Comparison of ENCODE assay signal across 1 cellular context in the genomic region with DNA sequence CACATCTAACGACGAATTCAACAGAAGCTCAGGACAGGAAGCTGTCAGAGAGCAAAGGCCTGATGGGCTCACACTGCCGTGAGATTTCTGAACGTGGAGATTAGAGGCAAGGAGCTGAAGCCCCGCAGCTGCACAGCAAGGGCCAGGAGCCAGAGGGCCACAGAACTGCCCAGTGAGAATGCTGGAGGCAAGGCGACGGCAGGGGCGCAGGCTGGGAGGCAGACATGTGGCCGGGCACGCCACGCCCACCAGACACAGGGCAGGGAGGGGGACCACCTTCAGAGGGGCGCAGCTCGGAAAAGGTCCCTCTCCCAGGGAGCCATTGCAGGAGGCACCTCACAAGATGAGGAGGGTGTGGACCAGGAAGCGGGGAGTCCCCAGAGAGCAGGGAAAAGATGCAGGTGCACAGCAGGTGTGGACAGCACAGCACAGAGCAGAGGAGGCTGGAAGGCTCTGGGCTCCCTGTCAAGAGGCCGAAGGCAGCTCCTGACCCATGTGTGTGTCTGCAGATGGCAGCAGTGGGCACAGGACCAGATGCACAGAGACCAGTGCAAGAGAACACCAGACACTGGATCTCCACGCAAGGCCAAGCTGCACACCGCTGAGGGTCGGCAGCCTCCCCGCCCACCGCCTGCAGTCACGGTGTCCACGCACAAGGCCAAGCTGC.
TF ChIP-seq lines count a peak whose summit lies in the region.

No MANE protein-coding gene starts in this region.

TF ChIP-seq in SK-N-SH, 30 proteins besides CTCF, POLR2A, EP300 and RAD21 (continued from another document):
- TF ChIP-seq, protein P1, sequence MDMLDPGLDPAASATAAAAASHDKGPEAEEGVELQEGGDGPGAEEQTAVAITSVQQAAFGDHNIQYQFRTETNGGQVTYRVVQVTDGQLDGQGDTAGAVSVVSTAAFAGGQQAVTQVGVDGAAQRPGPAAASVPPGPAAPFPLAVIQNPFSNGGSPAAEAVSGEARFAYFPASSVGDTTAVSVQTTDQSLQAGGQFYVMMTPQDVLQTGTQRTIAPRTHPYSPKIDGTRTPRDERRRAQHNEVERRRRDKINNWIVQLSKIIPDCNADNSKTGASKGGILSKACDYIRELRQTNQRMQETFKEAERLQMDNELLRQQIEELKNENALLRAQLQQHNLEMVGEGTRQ (IDR thresholded peaks at IDR 0.05; ENCODE audit: borderline replicate concordance, low read depth, low read length) = no peak
- TF ChIP-seq, protein P2, sequence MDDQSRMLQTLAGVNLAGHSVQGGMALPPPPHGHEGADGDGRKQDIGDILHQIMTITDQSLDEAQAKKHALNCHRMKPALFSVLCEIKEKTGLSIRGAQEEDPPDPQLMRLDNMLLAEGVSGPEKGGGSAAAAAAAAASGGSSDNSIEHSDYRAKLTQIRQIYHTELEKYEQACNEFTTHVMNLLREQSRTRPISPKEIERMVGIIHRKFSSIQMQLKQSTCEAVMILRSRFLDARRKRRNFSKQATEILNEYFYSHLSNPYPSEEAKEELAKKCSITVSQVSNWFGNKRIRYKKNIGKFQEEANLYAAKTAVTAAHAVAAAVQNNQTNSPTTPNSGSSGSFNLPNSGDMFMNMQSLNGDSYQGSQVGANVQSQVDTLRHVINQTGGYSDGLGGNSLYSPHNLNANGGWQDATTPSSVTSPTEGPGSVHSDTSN (IDR thresholded peaks at IDR 0.05) = no peak
